21 cellular contexts compared by ENCODE assay signal in the genomic region with DNA sequence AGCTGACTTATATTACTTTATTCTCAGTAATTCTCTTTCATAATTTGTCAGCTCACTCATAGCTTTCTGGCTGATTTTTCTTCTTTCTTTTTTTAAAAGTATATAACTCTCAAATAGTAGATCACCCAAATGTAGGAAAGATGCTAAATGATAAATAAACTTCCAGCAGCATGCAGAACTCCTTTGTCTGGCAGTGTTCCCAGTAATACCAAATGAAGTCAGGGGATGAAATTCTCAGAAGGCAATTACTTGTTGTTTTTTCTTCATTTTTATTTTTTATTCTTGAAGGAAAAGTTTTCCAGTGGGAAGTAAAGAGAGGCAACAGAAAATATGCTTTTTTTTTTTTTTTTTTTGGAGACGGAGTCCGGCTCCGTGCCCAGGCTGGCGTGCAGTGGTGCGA.
DNase-seq lines count a peak whose midpoint lies in the region; ATAC-seq, FAIRE-seq and TF ChIP-seq lines count a peak whose summit lies in the region.
"Had no signal": no experiment of that assay in that cellular context is flagged by ENCODE, and none has a peak within 500 bp of the region (broad histone marks: within the 10 kb centered on the region; RNA-seq: fewer than 3 reads in every experiment).

No MANE protein-coding gene starts in this region.

- DNase-seq in EH (ENCODE audit: low read depth), result peak; percentile 52
- peak; percentile 10 for DNase-seq in astrocyte of the hippocampus (ENCODE audit: low read depth, low spot score)
- DNase-seq in T-cell, result no peak
- no peak for DNase-seq in CD8-positive, alpha-beta T cell
- DNase-seq in upper lobe of right lung, result no peak
- DNase-seq: BE2C; CD4-positive, alpha-beta T cell; DMS153; GF-D8; H7; Kasumi-1; NCI-H1092 treated with DMSO at 0.1 percent for 48 hours; NCI-H1694; NCI-H2081 treated with DMSO at 0.1 percent for 48 hours; NCI-H510A treated with DMSO at 0.1 percent for 48 hours; NCI-H774; SIG-M5 had no signal

- CTCF ChIA-PET in T-cell (lab: Charles Lee), result interaction anchor here in 1 of 2 donors (0.7 kb wide), 1 partner anchor 377 kb away, joined by 3 read pairs; no protein-coding TSS in a partner anchor
- CTCF ChIA-PET in CD8-positive, alpha-beta T cell (lab: Charles Lee), result no interaction called here

- no peaks in the 10 kb centered on the region for H3K27me3 ChIP-seq in CD8-positive, alpha-beta T cell (ENCODE audit: insufficient read depth, low read length)
- no peaks in the 10 kb centered on the region for H3K27me3 ChIP-seq in upper lobe of right lung
- H3K27me3 ChIP-seq: BE2C had no signal

- H3K9me3 Mint-ChIP-seq in nephron (no peaks in the 10 kb centered on the region), T-cell (no peaks in the 10 kb centered on the region)
- no peaks in the 10 kb centered on the region for H3K9me3 Mint-ChIP-seq in CD8-positive, alpha-beta T cell
- H3K9me3 Mint-ChIP-seq: CD4-positive, alpha-beta T cell had no signal

- no peaks in the 10 kb centered on the region for H3K4me1 ChIP-seq in CD8-positive, alpha-beta T cell (ENCODE audit: insufficient read depth, low read length)
- no peaks in the 10 kb centered on the region for H3K4me1 ChIP-seq in upper lobe of right lung

- H3K36me3 Mint-ChIP-seq in nephron (ENCODE audit: low read depth) (no peaks in the 10 kb centered on the region), T-cell (no peaks in the 10 kb centered on the region)
- no peaks in the 10 kb centered on the region for H3K36me3 Mint-ChIP-seq in CD8-positive, alpha-beta T cell

- peak; percentile 82 for FAIRE-seq in endometrium (lab: Jason Lieb, UNC)
- FAIRE-seq: A204.1 had no signal

- ATAC-seq in T-cell (replicated peaks in 1 of 4), result no peak
- ATAC-seq in HG02763 (IDR thresholded peaks at IDR 0.05; ENCODE audit: unreplicated experiment), result no peak
- ATAC-seq in CD8-positive, alpha-beta T cell, result no peak
- ATAC-seq in upper lobe of right lung, result no peak

- intact Hi-C loops in CD8-positive, alpha-beta T cell (cut with DNase I, micrococcal nuclease), result no loop called here
- intact Hi-C loops in upper lobe of right lung (cut with DNase I), result no loop called here

- no peaks in the 10 kb centered on the region for H3K9me3 ChIP-seq in CD8-positive, alpha-beta T cell (ENCODE audit: low read length)
- no peaks in the 10 kb centered on the region for H3K9me3 ChIP-seq in upper lobe of right lung
- H3K9me3 ChIP-seq: BE2C had no signal

- no peak for TF ChIP-seq CTCF in nephron (IDR thresholded peaks at IDR 0.05; ENCODE audit: unreplicated experiment in 3 of 3)
- TF ChIP-seq CTCF in CD8-positive, alpha-beta T cell (IDR thresholded peaks at IDR 0.05), result no peak
- TF ChIP-seq CTCF in upper lobe of right lung (IDR thresholded peaks at IDR 0.05), result no peak

- H3K4me3 Mint-ChIP-seq in nephron, result no peak overlapping the region
- no peak overlapping the region for H3K4me3 Mint-ChIP-seq in T-cell
- no peak overlapping the region for H3K4me3 Mint-ChIP-seq in CD8-positive, alpha-beta T cell
- H3K4me3 Mint-ChIP-seq: CD4-positive, alpha-beta T cell had no signal

- no peak overlapping the region for H3K4me3 ChIP-seq in CD8-positive, alpha-beta T cell (ENCODE audit: low read depth, low read length)
- no peak overlapping the region for H3K4me3 ChIP-seq in upper lobe of right lung

- H3K27ac Mint-ChIP-seq in nephron (peak overlapping the region; percentile 18 to 58 (median 50)), T-cell (no peak overlapping the region)
- H3K27ac Mint-ChIP-seq in CD8-positive, alpha-beta T cell, result no peak overlapping the region
- H3K27ac Mint-ChIP-seq: CD4-positive, alpha-beta T cell had no signal

- POLR2A ChIA-PET in T-cell (lab: Charles Lee), result no interaction called here
- POLR2A ChIA-PET in CD8-positive, alpha-beta T cell (lab: Charles Lee), result no interaction called here

- no peaks in the 10 kb centered on the region for H3K36me3 ChIP-seq in CD8-positive, alpha-beta T cell (ENCODE audit: insufficient read depth, low read length)
- H3K36me3 ChIP-seq in upper lobe of right lung, result no peaks in the 10 kb centered on the region
- H3K36me3 ChIP-seq: BE2C had no signal

- H3K27me3 Mint-ChIP-seq in nephron (ENCODE audit: low read depth), result no peaks in the 10 kb centered on the region
- no peaks in the 10 kb centered on the region for H3K27me3 Mint-ChIP-seq in T-cell
- no peaks in the 10 kb centered on the region for H3K27me3 Mint-ChIP-seq in CD8-positive, alpha-beta T cell (ENCODE audit: low read depth)
- H3K27me3 Mint-ChIP-seq: CD4-positive, alpha-beta T cell had no signal

- H3K27ac ChIP-seq in CD8-positive, alpha-beta T cell (ENCODE audit: low read depth, low read length), result no peak overlapping the region
- no peak overlapping the region for H3K27ac ChIP-seq in upper lobe of right lung

- peaks cover 22% of the 10 kb centered on the region for H3K4me1 Mint-ChIP-seq in nephron
- H3K4me1 Mint-ChIP-seq in T-cell, result no peaks in the 10 kb centered on the region
- no peaks in the 10 kb centered on the region for H3K4me1 Mint-ChIP-seq in CD8-positive, alpha-beta T cell (ENCODE audit: low read depth)

Comparison
In these comparisons a context has a peak if more than half of its experiments do, and no peak if none do; other contexts are left out.
1. DNase-seq: peak in EH (single experiment) and astrocyte of the hippocampus (single experiment); none in T-cell (0 of 34), CD8-positive, alpha-beta T cell (0 of 7) and upper lobe of right lung (single experiment).
2. H3K27ac Mint-ChIP-seq: peak in nephron (3 of 3); none in T-cell (0 of 2) and CD8-positive, alpha-beta T cell (single experiment).